In genomic region chr19:1243768-1244692, GRCh38 we compare ENCODE assay signal across 8 cellular contexts. TPM values are rescaled to one million over a fixed set of nuclear protein-coding genes. Genes with fewer than 3 reads are reported as not detected.
DNase-seq lines count a peak whose midpoint lies in the region; ATAC-seq and TF ChIP-seq lines count a peak whose summit lies in the region.

No MANE protein-coding gene starts in this region.

- H3K27ac ChIP-seq in cingulate gyrus (ENCODE audit: low read depth, low read length): peak overlapping the region; percentile 91
- peak overlapping the region; percentile 86 to 92 for H3K27ac ChIP-seq in liver (ENCODE audit: low read depth in 1 of 2, low read length in 2 of 2)

- no peaks in the 10 kb centered on the region for H3K9me3 ChIP-seq in liver (ENCODE audit: control insufficient read depth in 4 of 4, low read length in 3 of 4)

- peak; percentile 69 for DNase-seq in NK-92 treated with Interleukin-12 subunit alpha and Interleukin-12 subunit beta, amount 100 ng/mL, for 24 hours (lab: John Stamatoyannopoulos, UW)
- DNase-seq in NK-92 (lab: John Stamatoyannopoulos, UW; ENCODE audit: unreplicated experiment): no peak
- DNase-seq in NCI-H2171 (lab: John Stamatoyannopoulos, UW): peak; percentile 83
- peak; percentile 84 to 88 for DNase-seq in activated CD4-positive, alpha-beta T cell treated with anti-CD3 and anti-CD28 coated beads for 4 hours
- peak; percentile 85 for DNase-seq in stimulated activated CD4-positive, alpha-beta T cell treated with anti-CD3 and anti-CD28 coated beads, Interleukin-4, amount 100 ng/mL, for 24 hours

- H3K36me3 ChIP-seq in liver (ENCODE audit: control insufficient read depth in 4 of 4, insufficient read depth in 3 of 4, low read depth in 1 of 4, low read length in 3 of 4): no peaks in the 10 kb centered on the region

- no peak for ATAC-seq in GM19395 (IDR thresholded peaks at IDR 0.05; ENCODE audit: unreplicated experiment)

- H3K9ac ChIP-seq in liver (ENCODE audit: low read depth in 1 of 2, low read length in 2 of 2): peak overlapping the region in 1 of 2 donors; percentile 21

- peak; percentile 93 for TF ChIP-seq CTCF in liver (IDR thresholded peaks at IDR 0.05; ENCODE audit: low read depth, low read length, missing input control)

- peak overlapping the region in 1 of 3 donors; percentile 38 for H3K4me3 ChIP-seq in liver (ENCODE audit: low read depth in 1 of 3, low read length in 3 of 3)

- TF ChIP-seq RAD21 in liver (IDR thresholded peaks at IDR 0.05): peak; percentile 89 to 94

- 23% methylated on average over 33 of the region's 33 CpGs for WGBS in liver

- H3K4me1 ChIP-seq in liver (ENCODE audit: control insufficient read depth in 4 of 4, insufficient read depth in 4 of 4, low read length in 3 of 4): peaks cover 34 to 73% (median 57%) of the 10 kb centered on the region in 4 donors

- no peaks in the 10 kb centered on the region for H3K27me3 ChIP-seq in liver (ENCODE audit: control insufficient read depth in 4 of 4, insufficient read depth in 4 of 4, low read length in 3 of 4)

TF ChIP-seq in liver, 16 proteins besides CTCF, POLR2A, EP300 and RAD21:
- TF ChIP-seq TAF1 (conservative IDR thresholded peaks at IDR 0.05) (no peak), FOXA2 (IDR thresholded peaks at IDR 0.05) (no peak), HNF4A (conservative IDR thresholded peaks at IDR 0.05) (no peak), HNF4G (IDR thresholded peaks at IDR 0.05) (no peak), SP1 (IDR thresholded peaks at IDR 0.05) (no peak), JUND (IDR thresholded peaks at IDR 0.05) (no peak), EGR1 (IDR thresholded peaks at IDR 0.05; ENCODE audit: low read depth in 2 of 2) (no peak), NR2F2 (IDR thresholded peaks at IDR 0.05) (no peak), RXRA (IDR thresholded peaks at IDR 0.05) (peak; percentile 8 to 42), YY1 (IDR thresholded peaks at IDR 0.05) (peak; percentile 5)
- TF ChIP-seq, protein P1, sequence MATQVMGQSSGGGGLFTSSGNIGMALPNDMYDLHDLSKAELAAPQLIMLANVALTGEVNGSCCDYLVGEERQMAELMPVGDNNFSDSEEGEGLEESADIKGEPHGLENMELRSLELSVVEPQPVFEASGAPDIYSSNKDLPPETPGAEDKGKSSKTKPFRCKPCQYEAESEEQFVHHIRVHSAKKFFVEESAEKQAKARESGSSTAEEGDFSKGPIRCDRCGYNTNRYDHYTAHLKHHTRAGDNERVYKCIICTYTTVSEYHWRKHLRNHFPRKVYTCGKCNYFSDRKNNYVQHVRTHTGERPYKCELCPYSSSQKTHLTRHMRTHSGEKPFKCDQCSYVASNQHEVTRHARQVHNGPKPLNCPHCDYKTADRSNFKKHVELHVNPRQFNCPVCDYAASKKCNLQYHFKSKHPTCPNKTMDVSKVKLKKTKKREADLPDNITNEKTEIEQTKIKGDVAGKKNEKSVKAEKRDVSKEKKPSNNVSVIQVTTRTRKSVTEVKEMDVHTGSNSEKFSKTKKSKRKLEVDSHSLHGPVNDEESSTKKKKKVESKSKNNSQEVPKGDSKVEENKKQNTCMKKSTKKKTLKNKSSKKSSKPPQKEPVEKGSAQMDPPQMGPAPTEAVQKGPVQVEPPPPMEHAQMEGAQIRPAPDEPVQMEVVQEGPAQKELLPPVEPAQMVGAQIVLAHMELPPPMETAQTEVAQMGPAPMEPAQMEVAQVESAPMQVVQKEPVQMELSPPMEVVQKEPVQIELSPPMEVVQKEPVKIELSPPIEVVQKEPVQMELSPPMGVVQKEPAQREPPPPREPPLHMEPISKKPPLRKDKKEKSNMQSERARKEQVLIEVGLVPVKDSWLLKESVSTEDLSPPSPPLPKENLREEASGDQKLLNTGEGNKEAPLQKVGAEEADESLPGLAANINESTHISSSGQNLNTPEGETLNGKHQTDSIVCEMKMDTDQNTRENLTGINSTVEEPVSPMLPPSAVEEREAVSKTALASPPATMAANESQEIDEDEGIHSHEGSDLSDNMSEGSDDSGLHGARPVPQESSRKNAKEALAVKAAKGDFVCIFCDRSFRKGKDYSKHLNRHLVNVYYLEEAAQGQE (IDR thresholded peaks at IDR 0.05): no peak
- TF ChIP-seq, protein P2, sequence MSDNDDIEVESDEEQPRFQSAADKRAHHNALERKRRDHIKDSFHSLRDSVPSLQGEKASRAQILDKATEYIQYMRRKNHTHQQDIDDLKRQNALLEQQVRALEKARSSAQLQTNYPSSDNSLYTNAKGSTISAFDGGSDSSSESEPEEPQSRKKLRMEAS (IDR thresholded peaks at IDR 0.05): no peak

RNA-seq across cellular contexts. Expression of gene ATP5F1D, which starts 2.5 kb away (rescaled TPM):
- total RNA-seq in liver: 10 to 100 TPM; 20.2 to 44.5 TPM
- 100 to 1,000 TPM; 246 to 315 TPM for polyA plus RNA-seq in liver

RNA-seq across cellular contexts. Expression of gene MIDN, which starts 4.4 kb away (rescaled TPM):
- 10 to 100 TPM in 1 of 2 donors, 1 to 10 TPM in 1; 9.1 to 22.9 TPM for total RNA-seq in liver
- 10 to 100 TPM in 1 of 2 donors, 1 to 10 TPM in 1; 2.9 to 14.6 TPM for polyA plus RNA-seq in liver

RNA-seq across cellular contexts. Expression of gene CBARP, which starts 6.2 kb away (rescaled TPM):
- total RNA-seq in liver: under 1 TPM; 0.05 to 0.25 TPM
- under 1 TPM in 1 of 2 donors, not detected in 1; 0.06 TPM for polyA plus RNA-seq in liver

RNA-seq across cellular contexts. Expression of gene CIRBP, which starts 25.1 kb away (rescaled TPM):
- 100 to 1,000 TPM in 1 of 2 donors, 10 to 100 TPM in 1; 80.5 to 135 TPM for total RNA-seq in liver
- polyA plus RNA-seq in liver: 100 to 1,000 TPM in 1 of 2 donors, 10 to 100 TPM in 1; 41.1 to 113 TPM

RNA-seq across cellular contexts. Expression of gene FAM174C, which starts 31.3 kb away (rescaled TPM):
- 10 to 100 TPM; 14.6 to 15.7 TPM for total RNA-seq in liver
- 10 to 100 TPM; 51.9 to 79.8 TPM for polyA plus RNA-seq in liver
